24 cellular contexts compared by ENCODE assay signal in the genomic region with DNA sequence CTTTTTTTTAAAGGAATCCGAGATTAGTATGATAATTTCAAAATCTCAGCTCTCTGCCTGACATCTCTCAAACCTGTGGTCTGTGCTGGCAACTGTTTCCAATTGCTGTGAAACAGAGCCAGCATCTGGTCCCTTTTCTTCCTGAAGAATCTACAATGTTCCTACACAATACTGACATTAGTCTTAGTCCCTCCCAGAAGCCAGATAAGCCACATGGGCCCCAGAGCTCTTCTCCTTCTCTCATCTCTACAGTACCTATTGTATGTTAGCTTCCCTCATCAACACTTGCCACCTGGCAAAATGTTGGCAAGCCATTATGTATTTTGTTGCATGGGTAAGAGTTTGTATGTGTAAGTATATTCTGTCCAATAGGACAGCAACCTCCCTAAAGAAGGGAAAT.
"Had no signal": no experiment of that assay in that cellular context is flagged by ENCODE, and none has a peak within 500 bp of the region (broad histone marks: within the 10 kb centered on the region; RNA-seq: fewer than 3 reads in every experiment).

No MANE protein-coding gene starts in this region.

- H3K9ac ChIP-seq: parathyroid adenoma had no signal

- H3K36me3 Mint-ChIP-seq: activated CD4-positive, alpha-beta memory T cell treated with anti-CD3 and anti-CD28 coated beads for 36 hours had no signal

- H3K27me3 ChIP-seq: esophagus muscularis mucosa, gastroesophageal sphincter, heart left ventricle, tibial artery had no signal

- H3K27me3 Mint-ChIP-seq: activated CD4-positive, alpha-beta memory T cell treated with anti-CD3 and anti-CD28 coated beads for 36 hours; activated naive CD8-positive, alpha-beta T cell treated with anti-CD3 and anti-CD28 coated beads, Interleukin-2, amount 50 U/mL, for 24 hours; central memory CD8-positive, alpha-beta T cell; T-helper 17 cell had no signal

- H3K27ac Mint-ChIP-seq: activated CD4-positive, alpha-beta memory T cell treated with anti-CD3 and anti-CD28 coated beads for 36 hours; activated naive CD8-positive, alpha-beta T cell treated with anti-CD3 and anti-CD28 coated beads, Interleukin-2, amount 50 U/mL, for 24 hours; activated T-cell treated with anti-CD3 and anti-CD28 coated beads, Interleukin-2, amount 50 U/mL, for 72 hours; nephron progenitor cell; T-helper 17 cell had no signal

- H3K79me2 ChIP-seq: parathyroid adenoma had no signal

- H2AFZ ChIP-seq: parathyroid adenoma had no signal

- H3K9me3 Mint-ChIP-seq: activated CD4-positive, alpha-beta memory T cell treated with anti-CD3 and anti-CD28 coated beads for 36 hours; activated naive CD8-positive, alpha-beta T cell treated with anti-CD3 and anti-CD28 coated beads, Interleukin-2, amount 50 U/mL, for 24 hours; activated T-cell treated with anti-CD3 and anti-CD28 coated beads, Interleukin-2, amount 50 U/mL, for 72 hours; brain; central memory CD8-positive, alpha-beta T cell; nephron progenitor cell had no signal

- H3K4me1 ChIP-seq: esophagus muscularis mucosa, gastroesophageal sphincter, parathyroid adenoma had no signal

- H3K4me1 Mint-ChIP-seq: activated naive CD8-positive, alpha-beta T cell treated with anti-CD3 and anti-CD28 coated beads, Interleukin-2, amount 50 U/mL, for 24 hours; central memory CD8-positive, alpha-beta T cell; T-helper 17 cell had no signal

- H3K9me3 ChIP-seq: esophagus muscularis mucosa, gastroesophageal sphincter, heart left ventricle, tibial artery had no signal

- H3K4me3 Mint-ChIP-seq: activated CD4-positive, alpha-beta memory T cell treated with anti-CD3 and anti-CD28 coated beads for 36 hours; activated naive CD8-positive, alpha-beta T cell treated with anti-CD3 and anti-CD28 coated beads, Interleukin-2, amount 50 U/mL, for 24 hours; activated T-cell treated with anti-CD3 and anti-CD28 coated beads, Interleukin-2, amount 50 U/mL, for 72 hours; brain; central memory CD8-positive, alpha-beta T cell; nephron progenitor cell; T-helper 17 cell had no signal

- H3K27ac ChIP-seq: coronary artery, esophagus muscularis mucosa, gastroesophageal sphincter, heart left ventricle, parathyroid adenoma, tibial artery had no signal

- DNase-seq: activated CD4-positive, alpha-beta memory T cell treated with anti-CD3 and anti-CD28 coated beads for 36 hours; activated CD4-positive, alpha-beta T cell treated with anti-CD3 and anti-CD28 coated beads for 48 hours; activated effector memory CD4-positive, alpha-beta T cell treated with anti-CD3 and anti-CD28 coated beads, Interleukin-2, amount 50 U/mL, for 16 hours; activated naive CD4-positive, alpha-beta T cell treated with anti-CD3 and anti-CD28 coated beads, Interleukin-2, amount 50 U/mL, for 16 hours; activated naive CD8-positive, alpha-beta T cell treated with anti-CD3 and anti-CD28 coated beads, Interleukin-2, amount 50 U/mL, for 24 hours; activated T-cell treated with anti-CD3 and anti-CD28 coated beads, Interleukin-2, amount 50 U/mL, for 72 hours; anterior cingulate cortex; heart left ventricle; left ventricle myocardium superior; mammary epithelial cell; nephron progenitor cell; nucleus accumbens; right cardiac atrium; stimulated activated CD4-positive, alpha-beta T cell treated with anti-CD3 and anti-CD28 coated beads, Interleukin-12 subunit alpha, Interleukin-12 subunit beta, amount 100 ng/mL, for 4 hours; stimulated activated CD4-positive, alpha-beta T cell treated with anti-CD3 and anti-CD28 coated beads, Interleukin-4, amount 100 ng/mL, for 4 hours; stimulated activated naive CD8-positive, alpha-beta T cell treated with anti-CD3 and anti-CD28 coated beads, Interleukin-15, Interleukin-2, amounts not matched to agents 100 U/mL and 50 U/mL, for 24 hours; T-helper 17 cell; tibial artery had no signal
